ENCODE assay signal across 25 cellular contexts in genomic region chr2:6676245-6676644, GRCh38.
"Had no signal": no experiment of that assay in that cellular context is flagged by ENCODE, and none has a peak within 500 bp of the region (broad histone marks: within the 10 kb centered on the region; RNA-seq: fewer than 3 reads in every experiment).

No MANE protein-coding gene starts in this region.

- ATAC-seq: naive thymus-derived CD8-positive, alpha-beta T cell; natural killer cell treated with Interleukin-12 subunit alpha and Interleukin-12 subunit beta and Interleukin-15 and Interleukin-18, amount 100 ng/mL, for 72 hours; pancreas; right cardiac atrium; right lobe of liver; stimulated activated effector memory CD8-positive, alpha-beta T cell treated with anti-CD3 and anti-CD28 coated beads, Interleukin-12 subunit alpha, Interleukin-12 subunit beta, amount 100 ng/mL, for 72 hours; stimulated activated naive B cell treated with anti-CD40 and anti-IgM and Interleukin-4, amounts not matched to agents 10 μg/mL and 1 μg/mL and 100 μg/mL, for 72 hours had no signal

- H3K27me3 ChIP-seq: neutrophil, pancreas, right lobe of liver, sigmoid colon, stomach, thyroid gland, tibial nerve, upper lobe of left lung, vagina had no signal

- H3K9me3 ChIP-seq: neutrophil, pancreas, prostate gland, right lobe of liver, sigmoid colon, stomach, thoracic aorta, thyroid gland, tibial nerve, upper lobe of left lung, vagina had no signal

- H3K4me3 ChIP-seq: pancreas, prostate gland, right lobe of liver, sigmoid colon, stomach, thoracic aorta, thyroid gland, tibial nerve, upper lobe of left lung, vagina had no signal

- H3K27ac ChIP-seq: neutrophil, pancreas, prostate gland, right lobe of liver, sigmoid colon, stomach, thoracic aorta, thyroid gland, tibial nerve, upper lobe of left lung, vagina had no signal

- H3K4me1 ChIP-seq: pancreas, prostate gland, right lobe of liver, sigmoid colon, stomach, thyroid gland, tibial nerve, upper lobe of left lung, vagina had no signal

- H3K36me3 ChIP-seq: neutrophil, pancreas, prostate gland, right lobe of liver, sigmoid colon, stomach, thoracic aorta, thyroid gland, tibial nerve, upper lobe of left lung, vagina had no signal

- DNase-seq: naive thymus-derived CD8-positive, alpha-beta T cell; nephron progenitor cell; nucleus accumbens; pancreas; right cardiac atrium; right lobe of liver; sigmoid colon; small intestine; stimulated activated CD4-positive, alpha-beta T cell treated with anti-CD3 and anti-CD28 coated beads, Interleukin-15, amount 100 ng/mL, for 24 hours; stimulated activated CD4-positive, alpha-beta T cell treated with anti-CD3 and anti-CD28 coated beads, Interleukin-2, amount 100 ng/mL, for 24 hours; stimulated activated CD4-positive, alpha-beta T cell treated with anti-CD3 and anti-CD28 coated beads, Interleukin-2, amount 100 ng/mL, for 48 hours; stimulated activated CD4-positive, alpha-beta T cell treated with anti-CD3 and anti-CD28 coated beads, Interleukin-4, amount 100 ng/mL, for 24 hours; stimulated activated naive B cell treated with anti-CD40 and anti-IgM and Interleukin-4, amounts not matched to agents 10 μg/mL and 1 μg/mL and 100 μg/mL, for 72 hours; stimulated activated naive CD4-positive, alpha-beta T cell treated with Interleukin-2 at 50 U/mL for 16 hours; stomach; thyroid gland; trophoblast cell; upper lobe of left lung had no signal
